ENCODE assay signal across 9 cellular contexts in genomic region chr12:65155784-65156183, GRCh38. TPM values are rescaled to one million over a fixed set of nuclear protein-coding genes. Genes with fewer than 3 reads are reported as not detected.
A peak's percentile ranks its signal among the peaks of the same experiment; 100 is the strongest.
DNase-seq lines count a peak whose midpoint lies in the region; ATAC-seq and FAIRE-seq lines count a peak whose summit lies in the region.
"Had no signal": no experiment of that assay in that cellular context is flagged by ENCODE, and none has a peak within 500 bp of the region (broad histone marks: within the 10 kb centered on the region; RNA-seq: fewer than 3 reads in every experiment).

No MANE protein-coding gene starts in this region.

- H4K20me1 ChIP-seq in GM23248 (ENCODE audit: insufficient read depth), result no peaks in the 10 kb centered on the region

- H3F3A ChIP-seq in GM23248 (ENCODE audit: insufficient read depth), result no peaks in the 10 kb centered on the region

- in situ Hi-C loops in GM23248 (cut with MboI), result no loop called here

- H3K4me1 ChIP-seq in GM23248 (ENCODE audit: insufficient read depth), result no peaks in the 10 kb centered on the region

- H3K27ac ChIP-seq in GM23248, result no peak overlapping the region
- H3K27ac ChIP-seq: SJCRH30 had no signal

- no peak overlapping the region for H3K4me3 ChIP-seq in GM23248
- H3K4me3 ChIP-seq: SJCRH30 had no signal

- WGBS in GM23248 (ENCODE audit: low coverage in 1 of 2, low lambda C conversion rate in 2 of 2, missing lambda C conversion rate in 2 of 2), 2 experiments, result 55 to 67% methylated on average over 3 of the region's 3 CpGs

- ATAC-seq in GM19023 (IDR thresholded peaks at IDR 0.05; ENCODE audit: unreplicated experiment), result peak; percentile 39
- peak; percentile 24 for ATAC-seq in HG03520 (IDR thresholded peaks at IDR 0.05; ENCODE audit: unreplicated experiment)
- ATAC-seq in effector memory CD8-positive, alpha-beta T cell (replicated peaks), result no peak

- H3K27ac Mint-ChIP-seq in effector memory CD8-positive, alpha-beta T cell, result peak overlapping the region; percentile 17 to 35

- H3K9me3 Mint-ChIP-seq in effector memory CD8-positive, alpha-beta T cell, result no peaks in the 10 kb centered on the region

- FAIRE-seq in urothelium cell line (lab: Jason Lieb, UNC), result no peak

- H3K36me3 Mint-ChIP-seq in effector memory CD8-positive, alpha-beta T cell (ENCODE audit: insufficient read depth), result no peaks in the 10 kb centered on the region

- no peaks in the 10 kb centered on the region for H3K9me2 ChIP-seq in GM23248 (ENCODE audit: insufficient read depth)

- no peak for DNase-seq in GM23248
- DNase-seq in effector memory CD8-positive, alpha-beta T cell, result no peak
- DNase-seq in SHP77 (lab: John Stamatoyannopoulos, UW), result no peak
- no peak for DNase-seq in urothelium cell line (ENCODE audit: low spot score)
- DNase-seq in dedifferentiated amniotic fluid mesenchymal stem cell (ENCODE audit: extremely low spot score), result no peak
- DNase-seq: NCI-H187 treated with DMSO at 0.1 percent for 48 hours, SJCRH30 had no signal

- H2AFZ ChIP-seq in GM23248, result peak overlapping the region; percentile 54; the same call in 1 of the 2 replicates

- no peaks in the 10 kb centered on the region for H3K9me3 ChIP-seq in GM23248 (ENCODE audit: low read depth)
- H3K9me3 ChIP-seq: SJCRH30 had no signal

- no peaks in the 10 kb centered on the region for H3K79me2 ChIP-seq in GM23248 (ENCODE audit: insufficient read depth)

- no peak overlapping the region for H3K4me2 ChIP-seq in GM23248 (ENCODE audit: unreplicated experiment)

- no peaks in the 10 kb centered on the region for H3K36me3 ChIP-seq in GM23248 (ENCODE audit: low read depth)
- H3K36me3 ChIP-seq: SJCRH30 had no signal

- peaks cover 18% of the 10 kb centered on the region for H3K27me3 ChIP-seq in GM23248 (replicated peaks; ENCODE audit: insufficient read depth)
- H3K27me3 ChIP-seq: SJCRH30 had no signal

- H3K27me3 Mint-ChIP-seq in effector memory CD8-positive, alpha-beta T cell, result peaks cover 23 to 25% of the 10 kb centered on the region in 2 donors

- no peak overlapping the region for H3K4me3 Mint-ChIP-seq in effector memory CD8-positive, alpha-beta T cell

- H3K9ac ChIP-seq in GM23248, result no peak overlapping the region

- H3K4me1 Mint-ChIP-seq in effector memory CD8-positive, alpha-beta T cell (ENCODE audit: low read depth in 2 of 2), result peaks cover 4 to 9% of the 10 kb centered on the region in 2 donors

RNA-seq across cellular contexts. Expression of gene LEMD3, which starts 13.6 kb away (rescaled TPM):
- total RNA-seq in GM23248 (2014; rRNA removed; shearing (Covaris generic)), result 17.9 and 36.3 TPM in 2 replicates
- 8.4 and 8.6 TPM in 2 replicates for polyA plus RNA-seq in GM23248 (2016; fragmentation: Nextera tagmentation; extraction: Ambion mirVana)

RNA-seq across cellular contexts. Expression of gene WIF1, which starts 34.7 kb away (rescaled TPM):
- total RNA-seq in GM23248 (2014; rRNA removed; shearing (Covaris generic)), result not detected in 2 replicates
- polyA plus RNA-seq in GM23248 (2016; fragmentation: Nextera tagmentation; extraction: Ambion mirVana), result not detected in 2 replicates
- total RNA-seq: SJCRH30 had no signal
